ENCODE assay signal across 5 cellular contexts in genomic region chr2:220441404-220441803, GRCh38.
"Had no signal": no experiment of that assay in that cellular context is flagged by ENCODE, and none has a peak within 500 bp of the region (broad histone marks: within the 10 kb centered on the region; RNA-seq: fewer than 3 reads in every experiment).

No MANE protein-coding gene starts in this region.

- H3K27ac ChIP-seq: HL-60 had no signal

- FAIRE-seq: HTR-8/SVneo, K562 had no signal

- DNase-seq: IMR-90, KBM-7 had no signal

- H3K4me3 ChIP-seq: K562 had no signal

- ATAC-seq: K562 had no signal
